In the genomic region with DNA sequence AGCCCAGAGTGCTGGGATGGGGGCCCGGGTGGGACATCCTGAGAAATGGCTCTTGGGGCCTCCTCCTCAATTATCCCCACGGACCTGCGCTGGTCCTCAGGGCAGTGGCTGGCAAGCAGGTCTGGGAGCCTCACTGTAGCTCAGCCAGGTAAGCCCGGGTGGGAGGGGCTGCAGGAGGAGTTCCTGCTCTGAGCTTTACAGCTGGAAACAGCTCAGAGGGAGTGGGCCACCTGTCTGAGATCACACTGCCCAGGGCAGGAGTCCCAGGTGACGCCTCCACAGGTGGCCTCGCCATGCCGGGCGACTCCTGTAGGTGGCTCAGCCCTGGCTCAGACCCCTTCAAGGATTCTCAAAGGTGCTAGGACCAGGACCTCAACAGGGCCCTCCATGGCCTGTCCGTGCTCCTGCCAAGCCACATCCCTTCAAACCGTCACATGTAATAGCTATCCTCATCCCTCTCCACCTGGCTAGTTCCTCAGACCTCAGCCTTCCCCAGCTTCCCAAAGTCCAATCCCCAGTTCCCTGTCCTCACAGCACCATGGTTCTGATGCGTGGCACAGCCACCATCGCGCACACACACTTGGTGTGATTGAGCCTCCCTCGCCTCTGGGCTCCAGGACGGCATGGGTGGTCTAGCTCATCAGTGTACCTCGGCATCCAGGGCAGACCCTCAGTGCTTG, we compare ENCODE assay signal across 21 cellular contexts. TPM values are rescaled to one million over a fixed set of nuclear protein-coding genes. Genes with fewer than 3 reads are reported as not detected.
DNase-seq lines count a peak whose midpoint lies in the region; ATAC-seq and TF ChIP-seq lines count a peak whose summit lies in the region.
"Had no signal": no experiment of that assay in that cellular context is flagged by ENCODE, and none has a peak within 500 bp of the region (broad histone marks: within the 10 kb centered on the region; RNA-seq: fewer than 3 reads in every experiment).

No MANE protein-coding gene starts in this region.

- no peaks in the 10 kb centered on the region for H4K20me1 ChIP-seq in HCT116 (ENCODE audit: insufficient read depth)

- H3K36me3 ChIP-seq in HCT116 (ENCODE audit: control insufficient read depth in 1 of 2, insufficient read depth in 2 of 2, low read length in 2 of 2), result no peaks in the 10 kb centered on the region

- peak overlapping the region; percentile 71 for H3K27ac Mint-ChIP-seq in activated CD4-positive, alpha-beta T cell treated with anti-CD3 and anti-CD28 coated beads, Interleukin-2, amount 10 ng/mL, durations not matched to agents 7 days and 5 days
- H3K27ac Mint-ChIP-seq in activated CD4-positive, alpha-beta T cell treated with anti-CD3 and anti-CD28 coated beads, Interleukin-2, amount 10 ng/mL, durations not matched to agents 24 days and 14 days, result no peak overlapping the region

- peaks cover 0 to 8% of the 10 kb centered on the region in 2 experiments; a peak in 2 of 4 replicates for H3K4me1 ChIP-seq in HCT116 (ENCODE audit: control insufficient read depth in 1 of 2, insufficient read depth in 2 of 2, low read length in 2 of 2)
- H3K4me1 ChIP-seq: SJCRH30 had no signal

- no peaks in the 10 kb centered on the region for H3K27me3 Mint-ChIP-seq in activated CD4-positive, alpha-beta T cell treated with anti-CD3 and anti-CD28 coated beads, Interleukin-2, amount 10 ng/mL, durations not matched to agents 7 days and 5 days
- no peaks in the 10 kb centered on the region for H3K27me3 Mint-ChIP-seq in activated CD4-positive, alpha-beta T cell treated with anti-CD3 and anti-CD28 coated beads, Interleukin-2, amount 10 ng/mL, durations not matched to agents 24 days and 14 days

- no peak for TF ChIP-seq RAD21 in HCT116 (IDR thresholded peaks at IDR 0.05; ENCODE audit: low read depth)

- TF ChIP-seq POLR2A in HCT116 (IDR thresholded peaks at IDR 0.05; ENCODE audit: borderline replicate concordance, extremely low read depth, insufficient read depth, insufficient read length), result no peak

- no peaks in the 10 kb centered on the region for H3K27me3 ChIP-seq in HCT116 (ENCODE audit: insufficient read depth, low read length)
- H3K27me3 ChIP-seq: SJCRH30 had no signal

- no peak overlapping the region for H2AFZ ChIP-seq in HCT116 (ENCODE audit: low read depth, low read length, poor library complexity, severe bottlenecking)

- ATAC-seq in HCT116, result peak; percentile 24; the same call in 1 of the 2 replicates
- ATAC-seq in esophagus mucosa, result peak; percentile 65
- ATAC-seq in GM21528 (IDR thresholded peaks at IDR 0.05; ENCODE audit: low FRiP score, unreplicated experiment), result no peak
- no peak for ATAC-seq in GM21367 (IDR thresholded peaks at IDR 0.05; ENCODE audit: unreplicated experiment)
- ATAC-seq: PC-3 had no signal

- peaks cover 9% of the 10 kb centered on the region for H3K4me1 Mint-ChIP-seq in activated CD4-positive, alpha-beta T cell treated with anti-CD3 and anti-CD28 coated beads, Interleukin-2, amount 10 ng/mL, durations not matched to agents 7 days and 5 days
- peaks cover 9% of the 10 kb centered on the region for H3K4me1 Mint-ChIP-seq in activated CD4-positive, alpha-beta T cell treated with anti-CD3 and anti-CD28 coated beads, Interleukin-2, amount 10 ng/mL, durations not matched to agents 24 days and 14 days

- no peak for TF ChIP-seq CTCF in HCT116 (IDR thresholded peaks at IDR 0.05 in 2 of 3, conservative IDR thresholded peaks at IDR 0.05 in 1 of 3; ENCODE audit: borderline replicate concordance in 1 of 3, insufficient read depth in 1 of 3, low read depth in 2 of 3, low read length in 2 of 3)

- CTCF ChIA-PET in activated CD4-positive, alpha-beta T cell treated with anti-CD3 and anti-CD28 coated beads, Interleukin-2, amount 10 ng/mL, durations not matched to agents 7 days and 5 days (lab: Charles Lee), result interaction anchor here (1.2 kb wide), 1 partner anchor 17 kb away, joined by 4 read pairs; the partner anchor contains the start of gene ESS2
- CTCF ChIA-PET in HCT116 (lab: Charles Lee), result interaction anchor here (1.0 to 1.6 kb wide), 2 partner anchors 10 to 17 kb away, joined by 4 read pairs; partner anchors contain the start of gene ESS2

- RAD21 ChIA-PET in HCT116 (lab: Charles Lee; ENCODE audit: low non-redundant PET in 1 of 2, low total read pairs in 2 of 2, uncharacterized antibody in 2 of 2, unreplicated experiment in 2 of 2), result no interaction called here

- H3K27ac ChIP-seq in HCT116 (ENCODE audit: low read depth, low read length) (no peak overlapping the region), skin epidermis (peak overlapping the region in 14 of 21 experiments; percentile 16 to 72 (median 42))
- H3K27ac ChIP-seq: RWPE1, SJCRH30 had no signal

- H3K36me3 Mint-ChIP-seq in activated CD4-positive, alpha-beta T cell treated with anti-CD3 and anti-CD28 coated beads, Interleukin-2, amount 10 ng/mL, durations not matched to agents 7 days and 5 days (ENCODE audit: low read depth), result peaks cover 4% of the 10 kb centered on the region
- H3K36me3 Mint-ChIP-seq in activated CD4-positive, alpha-beta T cell treated with anti-CD3 and anti-CD28 coated beads, Interleukin-2, amount 10 ng/mL, durations not matched to agents 24 days and 14 days (ENCODE audit: low read depth), result peaks cover 4% of the 10 kb centered on the region

- no peaks in the 10 kb centered on the region for H3K79me2 ChIP-seq in HCT116 (ENCODE audit: insufficient read depth, low read length)

- H3K4me3 ChIP-seq in HCT116 (replicated peaks in 1 of 2; ENCODE audit: low read depth in 1 of 2, low read length in 2 of 2) (no peak overlapping the region), skin epidermis (no peak overlapping the region)
- H3K4me3 ChIP-seq: SJCRH30 had no signal

- no peak overlapping the region for H3K4me2 ChIP-seq in HCT116 (ENCODE audit: low read length)

- intact Hi-C loops in activated CD4-positive, alpha-beta T cell treated with anti-CD3 and anti-CD28 coated beads, Interleukin-2, amount 10 ng/mL, durations not matched to agents 24 days and 14 days (cut with micrococcal nuclease), result no loop called here
- intact Hi-C loops in HCT116 (cut with micrococcal nuclease), result no loop called here

- no peaks in the 10 kb centered on the region for H3K9me3 ChIP-seq in HCT116 (ENCODE audit: control insufficient read depth in 1 of 2, insufficient read depth in 1 of 2, low read depth in 1 of 2, low read length in 2 of 2)
- H3K9me3 ChIP-seq: SJCRH30 had no signal

- BruUV-seq in HCT116 (replicated peaks; lab: Mats Ljungman, UMichigan), result no TSS peak

- H3K9me3 Mint-ChIP-seq in activated CD4-positive, alpha-beta T cell treated with anti-CD3 and anti-CD28 coated beads, Interleukin-2, amount 10 ng/mL, durations not matched to agents 7 days and 5 days, result no peaks in the 10 kb centered on the region
- H3K9me3 Mint-ChIP-seq in activated CD4-positive, alpha-beta T cell treated with anti-CD3 and anti-CD28 coated beads, Interleukin-2, amount 10 ng/mL, durations not matched to agents 24 days and 14 days, result no peaks in the 10 kb centered on the region

- no peak overlapping the region for H3K9ac ChIP-seq in HCT116 (ENCODE audit: low read length)

- POLR2A ChIA-PET in activated CD4-positive, alpha-beta T cell treated with anti-CD3 and anti-CD28 coated beads, Interleukin-2, amount 10 ng/mL, durations not matched to agents 7 days and 5 days (lab: Charles Lee), result no interaction called here
- POLR2A ChIA-PET in HCT116 (lab: Charles Lee), result no interaction called here

- no peaks in the 10 kb centered on the region for H3K9me2 ChIP-seq in HCT116 (ENCODE audit: insufficient read depth)

- DNase-seq in activated CD4-positive, alpha-beta T cell treated with anti-CD3 and anti-CD28 coated beads, Interleukin-2, amount 10 ng/mL, durations not matched to agents 7 days and 5 days, result no peak
- no peak for DNase-seq in activated CD4-positive, alpha-beta T cell treated with anti-CD3 and anti-CD28 coated beads, Interleukin-2, amount 10 ng/mL, durations not matched to agents 24 days and 14 days
- DNase-seq in HCT116 (ENCODE audit: low read depth, low spot score), result no peak
- no peak for DNase-seq in NCI-H510A treated with DMSO at 0.1 percent for 48 hours (lab: John Stamatoyannopoulos, UW)
- DNase-seq: Calu3; CD4-positive, alpha-beta memory T cell; DMS79 treated with DMSO at 0.1 percent for 48 hours; H7; NCI-H1105 treated with DMSO at 0.1 percent for 48 hours; NCI-H187; NCI-H2107; NCI-H510A; NCI-H82; PC-3; SJCRH30 had no signal

- no peak overlapping the region for H3K4me3 Mint-ChIP-seq in activated CD4-positive, alpha-beta T cell treated with anti-CD3 and anti-CD28 coated beads, Interleukin-2, amount 10 ng/mL, durations not matched to agents 7 days and 5 days
- H3K4me3 Mint-ChIP-seq in activated CD4-positive, alpha-beta T cell treated with anti-CD3 and anti-CD28 coated beads, Interleukin-2, amount 10 ng/mL, durations not matched to agents 24 days and 14 days, result no peak overlapping the region
- H3K4me3 Mint-ChIP-seq: CD4-positive, alpha-beta memory T cell had no signal

RNA-seq across cellular contexts. Expression of gene TSSK2, which starts 3.6 kb away (rescaled TPM):
- total RNA-seq in activated CD4-positive, alpha-beta T cell treated with anti-CD3 and anti-CD28 coated beads, Interleukin-2, amount 10 ng/mL, durations not matched to agents 7 days and 5 days, result not detected
- not detected in 2 replicates for total RNA-seq in activated CD4-positive, alpha-beta T cell treated with anti-CD3 and anti-CD28 coated beads, Interleukin-2, amount 10 ng/mL, durations not matched to agents 24 days and 14 days
- total RNA-seq in HCT116 (2021; ENCODE audit: unreplicated experiment) (not detected), esophagus mucosa (not detected)
- not detected in 2 replicates for polyA plus RNA-seq in HCT116 (2012)
- total RNA-seq: Calu3; CD4-positive, alpha-beta memory T cell; H7; PC-3; SJCRH30 had no signal
- polyA plus RNA-seq: BJ; CD4-positive, alpha-beta memory T cell had no signal

RNA-seq across cellular contexts. Expression of gene DGCR2, which starts 5.3 kb away (rescaled TPM):
- total RNA-seq in activated CD4-positive, alpha-beta T cell treated with anti-CD3 and anti-CD28 coated beads, Interleukin-2, amount 10 ng/mL, durations not matched to agents 7 days and 5 days, result 10 to 100 TPM; 38.7 to 39.0 TPM
- 23.8 and 25.5 TPM in 2 replicates for total RNA-seq in activated CD4-positive, alpha-beta T cell treated with anti-CD3 and anti-CD28 coated beads, Interleukin-2, amount 10 ng/mL, durations not matched to agents 24 days and 14 days
- 42.9 TPM for total RNA-seq in HCT116 (2021; ENCODE audit: unreplicated experiment)
- polyA plus RNA-seq in HCT116 (2012), result 39.2 and 48.9 TPM in 2 replicates
- 46.6 TPM for total RNA-seq in esophagus mucosa

RNA-seq across cellular contexts. Expression of gene ESS2, which starts 17.0 kb away (rescaled TPM):
- total RNA-seq in activated CD4-positive, alpha-beta T cell treated with anti-CD3 and anti-CD28 coated beads, Interleukin-2, amount 10 ng/mL, durations not matched to agents 7 days and 5 days, result 10 to 100 TPM; 17.9 to 18.5 TPM
- total RNA-seq in activated CD4-positive, alpha-beta T cell treated with anti-CD3 and anti-CD28 coated beads, Interleukin-2, amount 10 ng/mL, durations not matched to agents 24 days and 14 days, result 17.6 and 19.1 TPM in 2 replicates
- 17.7 TPM for total RNA-seq in HCT116 (2021; ENCODE audit: unreplicated experiment)
- polyA plus RNA-seq in HCT116 (2012), result 11.4 and 13.6 TPM in 2 replicates
- 9.9 TPM for total RNA-seq in esophagus mucosa

RNA-seq across cellular contexts. Expression of gene GSC2, which starts 22.6 kb away (rescaled TPM):
- total RNA-seq in activated CD4-positive, alpha-beta T cell treated with anti-CD3 and anti-CD28 coated beads, Interleukin-2, amount 10 ng/mL, durations not matched to agents 7 days and 5 days, result not detected
- total RNA-seq in activated CD4-positive, alpha-beta T cell treated with anti-CD3 and anti-CD28 coated beads, Interleukin-2, amount 10 ng/mL, durations not matched to agents 24 days and 14 days, result not detected in 2 replicates
- total RNA-seq in HCT116 (2021; ENCODE audit: unreplicated experiment), result not detected
- polyA plus RNA-seq in HCT116 (2012), result not detected in 2 replicates
- not detected for total RNA-seq in esophagus mucosa
- total RNA-seq: Calu3; CD4-positive, alpha-beta memory T cell; H7; PC-3; SJCRH30 had no signal
- polyA plus RNA-seq: BJ; CD4-positive, alpha-beta memory T cell had no signal

RNA-seq across cellular contexts. Expression of gene SLC25A1, which starts 51.1 kb away (rescaled TPM):
- total RNA-seq in activated CD4-positive, alpha-beta T cell treated with anti-CD3 and anti-CD28 coated beads, Interleukin-2, amount 10 ng/mL, durations not matched to agents 7 days and 5 days, result 10 to 100 TPM; 40.4 to 49.2 TPM
- total RNA-seq in activated CD4-positive, alpha-beta T cell treated with anti-CD3 and anti-CD28 coated beads, Interleukin-2, amount 10 ng/mL, durations not matched to agents 24 days and 14 days, result 39.4 and 41.2 TPM in 2 replicates
- total RNA-seq in HCT116 (2021; ENCODE audit: unreplicated experiment) (146 TPM), esophagus mucosa (78.5 TPM)
- 130 and 133 TPM in 2 replicates for polyA plus RNA-seq in HCT116 (2012)

Comparison
In these comparisons a context has a peak if more than half of its experiments do, and no peak if none do; other contexts are left out.
1. ATAC-seq: peak in HCT116 (single experiment) and esophagus mucosa (single experiment); none in GM21528 (single experiment) and GM21367 (single experiment).